19 cellular contexts compared by ENCODE assay signal in genomic region chr20:63690898-63691710, GRCh38. TPM values are rescaled to one million over a fixed set of nuclear protein-coding genes. Genes with fewer than 3 reads are reported as not detected.
DNase-seq lines count a peak whose midpoint lies in the region; ATAC-seq and TF ChIP-seq lines count a peak whose summit lies in the region.
"Had no signal": no experiment of that assay in that cellular context is flagged by ENCODE, and none has a peak within 500 bp of the region (broad histone marks: within the 10 kb centered on the region; RNA-seq: fewer than 3 reads in every experiment).

No MANE protein-coding gene starts in this region.

- no peaks in the 10 kb centered on the region for H3K9me3 Mint-ChIP-seq in natural killer cell treated with Interleukin-12 subunit alpha and Interleukin-12 subunit beta and Interleukin-15 and Interleukin-18, amount 100 ng/mL, for 72 hours
- no peaks in the 10 kb centered on the region for H3K9me3 Mint-ChIP-seq in natural killer cell
- H3K9me3 Mint-ChIP-seq in activated T-helper 17 cell treated with anti-CD3 and anti-CD28 coated beads, Interleukin-2, amount 50 U/mL, for 72 hours = no peaks in the 10 kb centered on the region
- H3K9me3 Mint-ChIP-seq: activated T-cell treated with anti-CD3 and anti-CD28 coated beads, Interleukin-2, amount 50 U/mL, for 72 hours; mesothelial cell of epicardium; type B pancreatic cell had no signal

- H3K36me3 ChIP-seq in mucosa of descending colon (ENCODE audit: low read depth) = no peaks in the 10 kb centered on the region

- H3K4me3 Mint-ChIP-seq in natural killer cell treated with Interleukin-12 subunit alpha and Interleukin-12 subunit beta and Interleukin-15 and Interleukin-18, amount 100 ng/mL, for 72 hours = no peak overlapping the region
- H3K4me3 Mint-ChIP-seq in natural killer cell = no peak overlapping the region
- H3K4me3 Mint-ChIP-seq in activated T-helper 17 cell treated with anti-CD3 and anti-CD28 coated beads, Interleukin-2, amount 50 U/mL, for 72 hours = no peak overlapping the region
- H3K4me3 Mint-ChIP-seq: activated T-cell treated with anti-CD3 and anti-CD28 coated beads, Interleukin-2, amount 50 U/mL, for 72 hours; mesothelial cell of epicardium; type B pancreatic cell had no signal

- no peaks in the 10 kb centered on the region for H3K36me3 Mint-ChIP-seq in natural killer cell treated with Interleukin-12 subunit alpha and Interleukin-12 subunit beta and Interleukin-15 and Interleukin-18, amount 100 ng/mL, for 72 hours
- no peaks in the 10 kb centered on the region for H3K36me3 Mint-ChIP-seq in natural killer cell
- peaks cover 16% of the 10 kb centered on the region for H3K36me3 Mint-ChIP-seq in activated T-helper 17 cell treated with anti-CD3 and anti-CD28 coated beads, Interleukin-2, amount 50 U/mL, for 72 hours (ENCODE audit: low read depth)
- H3K36me3 Mint-ChIP-seq: type B pancreatic cell had no signal

- H3K4me1 ChIP-seq in mucosa of descending colon (ENCODE audit: low read depth) = peaks cover 51% of the 10 kb centered on the region
- H3K4me1 ChIP-seq: BE2C had no signal

- H3K9me3 ChIP-seq in mucosa of descending colon = no peaks in the 10 kb centered on the region
- H3K9me3 ChIP-seq: BE2C had no signal

- H3K4me3 ChIP-seq in mucosa of descending colon = no peak overlapping the region

- no peak overlapping the region for H3K27ac Mint-ChIP-seq in natural killer cell treated with Interleukin-12 subunit alpha and Interleukin-12 subunit beta and Interleukin-15 and Interleukin-18, amount 100 ng/mL, for 72 hours
- H3K27ac Mint-ChIP-seq in natural killer cell = no peak overlapping the region
- H3K27ac Mint-ChIP-seq in activated T-helper 17 cell treated with anti-CD3 and anti-CD28 coated beads, Interleukin-2, amount 50 U/mL, for 72 hours = peak overlapping the region; percentile 38
- H3K27ac Mint-ChIP-seq: activated T-cell treated with anti-CD3 and anti-CD28 coated beads, Interleukin-2, amount 50 U/mL, for 72 hours; mesothelial cell of epicardium; progenitor cell of endocrine pancreas; type B pancreatic cell had no signal

- no peaks in the 10 kb centered on the region for H3K27me3 Mint-ChIP-seq in natural killer cell treated with Interleukin-12 subunit alpha and Interleukin-12 subunit beta and Interleukin-15 and Interleukin-18, amount 100 ng/mL, for 72 hours
- H3K27me3 Mint-ChIP-seq in natural killer cell (ENCODE audit: low read depth in 2 of 2) = no peaks in the 10 kb centered on the region
- H3K27me3 Mint-ChIP-seq in activated T-helper 17 cell treated with anti-CD3 and anti-CD28 coated beads, Interleukin-2, amount 50 U/mL, for 72 hours = no peaks in the 10 kb centered on the region
- H3K27me3 Mint-ChIP-seq: progenitor cell of endocrine pancreas, type B pancreatic cell had no signal

- TF ChIP-seq CTCF in natural killer cell (IDR thresholded peaks at IDR 0.05) = no peak
- no peak for TF ChIP-seq CTCF in mucosa of descending colon (IDR thresholded peaks at IDR 0.05)

- peaks cover 0 to 2% of the 10 kb centered on the region in 2 donors for H3K4me1 Mint-ChIP-seq in natural killer cell treated with Interleukin-12 subunit alpha and Interleukin-12 subunit beta and Interleukin-15 and Interleukin-18, amount 100 ng/mL, for 72 hours (ENCODE audit: low read depth in 2 of 2)
- H3K4me1 Mint-ChIP-seq in natural killer cell = peaks cover 0 to 15% of the 10 kb centered on the region in 2 donors
- peaks cover 4% of the 10 kb centered on the region for H3K4me1 Mint-ChIP-seq in activated T-helper 17 cell treated with anti-CD3 and anti-CD28 coated beads, Interleukin-2, amount 50 U/mL, for 72 hours
- H3K4me1 Mint-ChIP-seq: mesothelial cell of epicardium had no signal

- no peak for ATAC-seq in natural killer cell treated with Interleukin-12 subunit alpha and Interleukin-12 subunit beta and Interleukin-15 and Interleukin-18, amount 100 ng/mL, for 72 hours
- ATAC-seq in natural killer cell (no peak), mucosa of descending colon (peak; percentile 16), GM18502 (IDR thresholded peaks at IDR 0.05; ENCODE audit: poor library complexity, unreplicated experiment) (no peak), GM21576 (IDR thresholded peaks at IDR 0.05; ENCODE audit: unreplicated experiment) (no peak)
- no peak for ATAC-seq in activated T-helper 17 cell treated with anti-CD3 and anti-CD28 coated beads, Interleukin-2, amount 50 U/mL, for 72 hours (replicated peaks)
- ATAC-seq: activated T-cell treated with anti-CD3 and anti-CD28 coated beads, Interleukin-2, amount 50 U/mL, for 72 hours had no signal

- peak; percentile 58 for DNase-seq in natural killer cell treated with Interleukin-12 subunit alpha and Interleukin-12 subunit beta and Interleukin-15 and Interleukin-18, amount 100 ng/mL, for 72 hours (ENCODE audit: low spot score)
- DNase-seq in natural killer cell (no peak), mucosa of descending colon (peak in 2 of 3 donors; percentile 50 to 70), EL (no peak), NCI-H1417 (lab: John Stamatoyannopoulos, UW) (no peak)
- DNase-seq: activated CD4-positive, alpha-beta T cell treated with anti-CD3 and anti-CD28 coated beads for 48 hours; activated T-cell treated with anti-CD3 and anti-CD28 coated beads, Interleukin-2, amount 50 U/mL, for 72 hours; BE2C; effector CD4-positive, alpha-beta T cell; NCI-H1105 treated with DMSO at 0.1 percent for 48 hours; NCI-H446 treated with DMSO at 0.1 percent for 48 hours; stimulated activated CD4-positive, alpha-beta T cell treated with anti-CD3 and anti-CD28 coated beads, Interleukin-1b, Interleukin-23, amount 100 ng/mL, for 48 hours; T-helper 2 cell had no signal

- intact Hi-C loops in natural killer cell (cut with micrococcal nuclease) = no loop called here
- intact Hi-C loops in mucosa of descending colon (cut with DNase I, micrococcal nuclease) = no loop called here

RNA-seq across cellular contexts. Expression of gene TNFRSF6B, which starts 5.3 kb away (rescaled TPM):
- not detected for total RNA-seq in natural killer cell treated with Interleukin-12 subunit alpha and Interleukin-12 subunit beta and Interleukin-15 and Interleukin-18, amount 100 ng/mL, for 72 hours
- total RNA-seq in natural killer cell (not detected), mucosa of descending colon (10 to 100 TPM in 1 of 3 donors, not detected in 2; 19.7 TPM)
- total RNA-seq in activated T-helper 17 cell treated with anti-CD3 and anti-CD28 coated beads, Interleukin-2, amount 50 U/mL, for 72 hours = not detected
- total RNA-seq: mesothelial cell of epicardium, progenitor cell of endocrine pancreas had no signal

RNA-seq across cellular contexts. Expression of gene ARFRP1, which starts 16.7 kb away (rescaled TPM):
- 10 to 100 TPM; 52.4 to 87.0 TPM for total RNA-seq in natural killer cell treated with Interleukin-12 subunit alpha and Interleukin-12 subunit beta and Interleukin-15 and Interleukin-18, amount 100 ng/mL, for 72 hours
- total RNA-seq in natural killer cell = 10 to 100 TPM; 43.9 to 55.8 (median 50.6) TPM
- 10 to 100 TPM; 43.8 to 55.8 TPM for total RNA-seq in activated T-helper 17 cell treated with anti-CD3 and anti-CD28 coated beads, Interleukin-2, amount 50 U/mL, for 72 hours
- total RNA-seq in mucosa of descending colon = 10 to 100 TPM; 64.5 to 69.7 (median 68.6) TPM

RNA-seq across cellular contexts. Expression of gene ZGPAT, which starts 16.7 kb away (rescaled TPM):
- total RNA-seq in natural killer cell treated with Interleukin-12 subunit alpha and Interleukin-12 subunit beta and Interleukin-15 and Interleukin-18, amount 100 ng/mL, for 72 hours = 10 to 100 TPM; 40.8 to 53.0 TPM
- total RNA-seq in natural killer cell = 10 to 100 TPM; 39.3 to 47.7 (median 46.1) TPM
- total RNA-seq in activated T-helper 17 cell treated with anti-CD3 and anti-CD28 coated beads, Interleukin-2, amount 50 U/mL, for 72 hours = 10 to 100 TPM; 18.3 to 24.7 TPM
- total RNA-seq in mucosa of descending colon = 10 to 100 TPM; 24.3 to 34.0 (median 31.7) TPM

RNA-seq across cellular contexts. Expression of gene RTEL1, which starts 33.0 kb away (rescaled TPM):
- 10 to 100 TPM; 32.3 to 76.9 TPM for total RNA-seq in natural killer cell treated with Interleukin-12 subunit alpha and Interleukin-12 subunit beta and Interleukin-15 and Interleukin-18, amount 100 ng/mL, for 72 hours
- total RNA-seq in natural killer cell = 10 to 100 TPM; 36.3 to 52.0 (median 40.4) TPM
- total RNA-seq in activated T-helper 17 cell treated with anti-CD3 and anti-CD28 coated beads, Interleukin-2, amount 50 U/mL, for 72 hours = 10 to 100 TPM; 41.8 to 51.8 TPM
- 10 to 100 TPM; 23.5 to 42.8 (median 34.2) TPM for total RNA-seq in mucosa of descending colon

RNA-seq across cellular contexts. Expression of gene STMN3, which starts 37.9 kb away (rescaled TPM):
- total RNA-seq in natural killer cell treated with Interleukin-12 subunit alpha and Interleukin-12 subunit beta and Interleukin-15 and Interleukin-18, amount 100 ng/mL, for 72 hours = 1 to 10 TPM in 1 of 2 donors, under 1 TPM in 1; 0.88 to 3.2 TPM
- 10 to 100 TPM in 1 of 3 donors, 1 to 10 TPM in 2; 6.7 to 12.9 (median 8.3) TPM for total RNA-seq in natural killer cell
- 10 to 100 TPM; 15.1 to 24.7 TPM for total RNA-seq in activated T-helper 17 cell treated with anti-CD3 and anti-CD28 coated beads, Interleukin-2, amount 50 U/mL, for 72 hours
- 10 to 100 TPM in 1 of 3 donors, 1 to 10 TPM in 2; 2.7 to 19.7 (median 6.7) TPM for total RNA-seq in mucosa of descending colon

Comparison
In these comparisons a context has a peak if more than half of its experiments do, and no peak if none do; other contexts are left out.
1. DNase-seq: peak in natural killer cell treated with Interleukin-12 subunit alpha and Interleukin-12 subunit beta and Interleukin-15 and Interleukin-18, amount 100 ng/mL, for 72 hours (single experiment) and mucosa of descending colon (2 of 3); none in natural killer cell (single experiment), EL (single experiment) and NCI-H1417 (0 of 3).